In genomic region chr1:23895082-23895481, GRCh38 we compare ENCODE assay signal across 16 cellular contexts. TPM values are rescaled to one million over a fixed set of nuclear protein-coding genes. Genes with fewer than 3 reads are reported as not detected.
A peak's percentile ranks its signal among the peaks of the same experiment; 100 is the strongest.
DNase-seq lines count a peak whose midpoint lies in the region; ATAC-seq and TF ChIP-seq lines count a peak whose summit lies in the region.
"Had no signal": no experiment of that assay in that cellular context is flagged by ENCODE, and none has a peak within 500 bp of the region (broad histone marks: within the 10 kb centered on the region; RNA-seq: fewer than 3 reads in every experiment).

No MANE protein-coding gene starts in this region.

- H3K9ac ChIP-seq in BLaER1 treated with 17β-estradiol and CSF1 and Interleukin-3, amounts not matched to agents 10 nM and 100 nM, result peak overlapping the region in 4 of 11 experiments; percentile 43 to 56 (median 50); a peak in 8 of 22 replicates
- H3K9ac ChIP-seq: BLaER1 had no signal

- H3K79me2 ChIP-seq in DOHH2 (ENCODE audit: control insufficient read depth, low read length), result peaks cover 13% of the 10 kb centered on the region

- no peaks in the 10 kb centered on the region for H3K9me2 ChIP-seq in DOHH2 (replicated peaks; ENCODE audit: control insufficient read depth, low read length)

- H3K27me3 ChIP-seq in BLaER1 treated with 17β-estradiol and CSF1 and Interleukin-3, amounts not matched to agents 10 nM and 100 nM, result no peaks in the 10 kb centered on the region
- no peaks in the 10 kb centered on the region for H3K27me3 ChIP-seq in DOHH2 (ENCODE audit: control insufficient read depth, low read length)
- H3K27me3 ChIP-seq: BLaER1 had no signal

- H3K27ac ChIP-seq in BLaER1 treated with 17β-estradiol and CSF1 and Interleukin-3, amounts not matched to agents 10 nM and 100 nM, result peak overlapping the region in 9 of 11 experiments; percentile 7 to 83 (median 66); a peak in 11 of 22 replicates
- H3K27ac ChIP-seq in DOHH2 (ENCODE audit: low read depth, low read length), result no peak overlapping the region; the same call in 1 of the 2 replicates

- intact Hi-C loops in activated B cell treated with CpG ODN at 0.5 μM for 24 hours (cut with micrococcal nuclease) (no loop called here), sciatic nerve (cut with DNase I) (no loop called here), Calu3 (cut with micrococcal nuclease; ENCODE audit: unreplicated experiment) (no loop called here)

- POLR2A ChIA-PET in activated B cell treated with CpG ODN at 0.5 μM for 24 hours (lab: Charles Lee), result interaction anchor here (0.6 to 3.6 kb wide), 4 partner anchors 9 to 22 kb away, joined by 3 to 31 read pairs (median 8); partner anchors contain the start of gene CNR2

- no peak overlapping the region for H3K4me3 ChIP-seq in BLaER1 treated with 17β-estradiol and CSF1 and Interleukin-3, amounts not matched to agents 10 nM and 100 nM
- no peak overlapping the region for H3K4me3 ChIP-seq in DOHH2 (ENCODE audit: low read length)
- H3K4me3 ChIP-seq: BLaER1 had no signal

- CTCF ChIA-PET in activated B cell treated with CpG ODN at 0.5 μM for 24 hours (lab: Charles Lee), result no interaction called here
- CTCF ChIA-PET in Calu3 (lab: Charles Lee), result no interaction called here

- no peak for DNase-seq in activated B cell treated with CpG ODN at 0.5 μM for 24 hours
- no peak for DNase-seq in sciatic nerve (ENCODE audit: low spot score)
- DNase-seq in Calu3, result no peak
- DNase-seq in anterior cingulate cortex (lab: John Stamatoyannopoulos, UW), result no peak
- DNase-seq: DMS153; NCI-H1048; NCI-H2107; NCI-H226; NCI-H69; NK-92 treated with Interleukin-12 subunit alpha and Interleukin-12 subunit beta, amount 100 ng/mL, for 24 hours had no signal

- peak overlapping the region; percentile 83 for H3K27ac Mint-ChIP-seq in activated B cell treated with CpG ODN at 0.5 μM for 24 hours
- H3K27ac Mint-ChIP-seq in Calu3 (ENCODE audit: unreplicated experiment), result no peak overlapping the region

- TF ChIP-seq CTCF in DOHH2 (IDR thresholded peaks at IDR 0.05; ENCODE audit: low read depth, low read length, poor library complexity, severe bottlenecking) (no peak), activated B cell treated with CpG ODN at 0.5 μM for 24 hours (IDR thresholded peaks at IDR 0.05) (no peak), Calu3 (IDR thresholded peaks at IDR 0.05; ENCODE audit: unreplicated experiment) (no peak)

- no TSS peak for BruUV-seq in Calu3 (replicated peaks; lab: Mats Ljungman, UMichigan)

- H3K36me3 Mint-ChIP-seq in activated B cell treated with CpG ODN at 0.5 μM for 24 hours (ENCODE audit: low read depth) (peaks cover 61% of the 10 kb centered on the region), Calu3 (ENCODE audit: insufficient read depth, unreplicated experiment) (no peaks in the 10 kb centered on the region)

- H3K4me1 ChIP-seq in BLaER1 treated with 17β-estradiol and CSF1 and Interleukin-3, amounts not matched to agents 10 nM and 100 nM, result peaks cover 37 to 71% (median 46%) of the 10 kb centered on the region in 10 experiments
- H3K4me1 ChIP-seq in DOHH2 (ENCODE audit: control insufficient read depth, low read length), result peaks cover 77% of the 10 kb centered on the region

- peaks cover 85% of the 10 kb centered on the region for H3K4me1 Mint-ChIP-seq in activated B cell treated with CpG ODN at 0.5 μM for 24 hours
- H3K4me1 Mint-ChIP-seq in Calu3 (ENCODE audit: low read depth, unreplicated experiment), result no peaks in the 10 kb centered on the region

- no peaks in the 10 kb centered on the region for H3K9me3 ChIP-seq in BLaER1 treated with 17β-estradiol and CSF1 and Interleukin-3, amounts not matched to agents 10 nM and 100 nM (replicated peaks in 1 of 11)
- no peaks in the 10 kb centered on the region for H3K9me3 ChIP-seq in DOHH2 (ENCODE audit: control insufficient read depth, insufficient read depth, low read length)
- H3K9me3 ChIP-seq: BLaER1 had no signal

- H3K27me3 Mint-ChIP-seq in activated B cell treated with CpG ODN at 0.5 μM for 24 hours, result no peaks in the 10 kb centered on the region
- H3K27me3 Mint-ChIP-seq in Calu3 (ENCODE audit: unreplicated experiment), result peaks cover 50% of the 10 kb centered on the region

- peaks cover 31% of the 10 kb centered on the region for H3F3A ChIP-seq in DOHH2 (ENCODE audit: control insufficient read depth, insufficient read depth)

- H3K4me3 Mint-ChIP-seq in activated B cell treated with CpG ODN at 0.5 μM for 24 hours (no peak overlapping the region), Calu3 (ENCODE audit: low read depth, unreplicated experiment) (no peak overlapping the region)

- peak overlapping the region in 7 of 11 experiments; percentile 16 to 77 (median 64); a peak in 12 of 22 replicates for H3K4me2 ChIP-seq in BLaER1 treated with 17β-estradiol and CSF1 and Interleukin-3, amounts not matched to agents 10 nM and 100 nM
- peak overlapping the region; percentile 11; the same call in 1 of the 2 replicates for H3K4me2 ChIP-seq in DOHH2 (ENCODE audit: low read length)

- no peaks in the 10 kb centered on the region for H4K20me1 ChIP-seq in BLaER1 treated with 17β-estradiol and CSF1 and Interleukin-3, amounts not matched to agents 10 nM and 100 nM
- H4K20me1 ChIP-seq in DOHH2 (ENCODE audit: control insufficient read depth, insufficient read depth, low read depth, low read length), result no peaks in the 10 kb centered on the region
- H4K20me1 ChIP-seq: BLaER1 had no signal

- ATAC-seq in activated B cell treated with CpG ODN at 0.5 μM for 24 hours (ENCODE audit: low read depth), result no peak
- ATAC-seq in sciatic nerve, result peak; percentile 34
- ATAC-seq in HG02571 (IDR thresholded peaks at IDR 0.05; ENCODE audit: unreplicated experiment), result no peak
- ATAC-seq: Panc1, Right ventricle myocardium inferior had no signal

- H3K9me3 Mint-ChIP-seq in activated B cell treated with CpG ODN at 0.5 μM for 24 hours (no peaks in the 10 kb centered on the region), Calu3 (ENCODE audit: low read depth, unreplicated experiment) (no peaks in the 10 kb centered on the region)

- no peaks in the 10 kb centered on the region for H3K36me3 ChIP-seq in BLaER1 treated with 17β-estradiol and CSF1 and Interleukin-3, amounts not matched to agents 10 nM and 100 nM
- H3K36me3 ChIP-seq in DOHH2 (ENCODE audit: control insufficient read depth, low read length), result peaks cover 8% of the 10 kb centered on the region
- H3K36me3 ChIP-seq: BLaER1 had no signal

RNA-seq across cellular contexts. Expression of gene CNR2, which starts 18.1 kb away (rescaled TPM):
- total RNA-seq in activated B cell treated with CpG ODN at 0.5 μM for 24 hours, result 44.5 and 51.0 TPM in 2 replicates
- 0.09 TPM for total RNA-seq in sciatic nerve
- total RNA-seq in Calu3 (2022), result not detected in 2 replicates
- total RNA-seq: Right ventricle myocardium inferior had no signal

RNA-seq across cellular contexts. Expression of gene FUCA1, which starts 27.0 kb away (rescaled TPM):
- 9.5 and 10.7 TPM in 2 replicates for total RNA-seq in activated B cell treated with CpG ODN at 0.5 μM for 24 hours
- 22.3 TPM for total RNA-seq in sciatic nerve
- total RNA-seq in Calu3 (2022), result 17.2 and 22.9 TPM in 2 replicates

Comparison
In these comparisons a context has a peak if more than half of its experiments do, and no peak if none do; other contexts are left out.
1. RNA of gene CNR2, which starts 18.1 kb away (total RNA-seq): 44.5 to 51.0 TPM in activated B cell treated with CpG ODN at 0.5 μM for 24 hours; 0.09 TPM in sciatic nerve (single experiment) and not detected in Calu3; every median in the first group is over 10 times any median in the second.